1 cellular context compared by ENCODE assay signal in the genomic region with DNA sequence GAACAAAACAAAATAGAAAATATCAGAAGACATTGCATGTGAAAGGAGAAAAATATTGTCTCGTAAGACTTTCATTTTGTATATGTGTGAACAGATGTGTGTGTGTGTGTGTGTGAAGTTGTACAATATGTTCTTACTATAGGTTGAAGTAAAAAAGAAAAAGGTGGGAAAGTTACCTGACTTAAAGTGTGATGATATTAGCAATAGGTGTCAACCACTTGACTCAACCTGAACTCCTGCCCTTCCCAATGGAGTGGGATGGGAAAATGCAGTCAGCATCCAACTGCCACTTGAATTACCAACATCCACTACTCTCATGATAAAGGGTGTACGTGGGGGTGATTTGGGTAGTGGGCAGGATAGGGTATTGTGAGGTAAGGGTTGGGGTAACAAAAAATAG.
TF ChIP-seq lines count a peak whose summit lies in the region.

No MANE protein-coding gene starts in this region.

TF ChIP-seq in GM12878, 131 proteins besides CTCF, POLR2A, EP300 and RAD21 (continued from another document):
- 0 out of 2 replicates have a peak, but pooled peaks have one; percentile 35 for TF ChIP-seq GATAD2B (conservative IDR thresholded peaks at IDR 0.05; ENCODE audit: low read depth)
- no peak for TF ChIP-seq RBBP5 (conservative IDR thresholded peaks at IDR 0.05)
- TF ChIP-seq CHD4 (IDR thresholded peaks at IDR 0.05), result no peak
- no peak for TF ChIP-seq YBX1 (IDR thresholded peaks at IDR 0.05)
- TF ChIP-seq TCF12 (IDR thresholded peaks at IDR 0.05; ENCODE audit: low read depth, low read length), result no peak
- TF ChIP-seq IKZF1 (conservative IDR thresholded peaks at IDR 0.05), result peak; percentile 81; the same call in 1 of the 2 replicates
- no peak for TF ChIP-seq EZH2 (IDR thresholded peaks at IDR 0.05; ENCODE audit: borderline replicate concordance, control insufficient read depth, low read depth, low read length)
- no peak for TF ChIP-seq NFYA (IDR thresholded peaks at IDR 0.05; ENCODE audit: borderline replicate concordance, low read depth, low read length)
- TF ChIP-seq RELA (IDR thresholded peaks at IDR 0.05; ENCODE audit: borderline replicate concordance, partially characterized antibody), result peak; percentile 14
- peak; percentile 57; the same call in 1 of the 2 replicates for TF ChIP-seq MTA2 (IDR thresholded peaks at IDR 0.05; ENCODE audit: low read depth)
- TF ChIP-seq SP1 (IDR thresholded peaks at IDR 0.05; ENCODE audit: low read depth, low read length), result no peak
- TF ChIP-seq NRF1 (conservative IDR thresholded peaks at IDR 0.05; ENCODE audit: low read depth, low read length), result no peak
- no peak for TF ChIP-seq FOS (IDR thresholded peaks at IDR 0.05; ENCODE audit: borderline replicate concordance, extremely low read depth, insufficient read length)
- no peak for TF ChIP-seq EGR1 (IDR thresholded peaks at IDR 0.05; ENCODE audit: borderline replicate concordance in 1 of 2, low read depth in 2 of 2, low read length in 2 of 2)
- TF ChIP-seq MXI1 (IDR thresholded peaks at IDR 0.05; ENCODE audit: low read depth, low read length), result no peak
- TF ChIP-seq SREBF1 (IDR thresholded peaks at IDR 0.05; ENCODE audit: low read length), result no peak
- TF ChIP-seq RELB (IDR thresholded peaks at IDR 0.05; ENCODE audit: low read depth), result peak; percentile 75
- peak; percentile 81 to 89; a peak in 3 of 4 replicates for TF ChIP-seq IKZF2 (IDR thresholded peaks at IDR 0.05)
- TF ChIP-seq NBN (IDR thresholded peaks at IDR 0.05), result peak; percentile 39; the same call in 1 of the 2 replicates
- TF ChIP-seq, protein P1, sequence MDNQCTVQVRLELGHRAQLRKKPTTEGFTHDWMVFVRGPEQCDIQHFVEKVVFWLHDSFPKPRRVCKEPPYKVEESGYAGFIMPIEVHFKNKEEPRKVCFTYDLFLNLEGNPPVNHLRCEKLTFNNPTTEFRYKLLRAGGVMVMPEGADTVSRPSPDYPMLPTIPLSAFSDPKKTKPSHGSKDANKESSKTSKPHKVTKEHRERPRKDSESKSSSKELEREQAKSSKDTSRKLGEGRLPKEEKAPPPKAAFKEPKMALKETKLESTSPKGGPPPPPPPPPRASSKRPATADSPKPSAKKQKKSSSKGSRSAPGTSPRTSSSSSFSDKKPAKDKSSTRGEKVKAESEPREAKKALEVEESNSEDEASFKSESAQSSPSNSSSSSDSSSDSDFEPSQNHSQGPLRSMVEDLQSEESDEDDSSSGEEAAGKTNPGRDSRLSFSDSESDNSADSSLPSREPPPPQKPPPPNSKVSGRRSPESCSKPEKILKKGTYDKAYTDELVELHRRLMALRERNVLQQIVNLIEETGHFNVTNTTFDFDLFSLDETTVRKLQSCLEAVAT (IDR thresholded peaks at IDR 0.05), result 0 out of 2 replicates have a peak, but pooled peaks have one; percentile 25
- TF ChIP-seq NR2F1 (conservative IDR thresholded peaks at IDR 0.05), result peak; percentile 28; the same call in 1 of the 2 replicates
- TF ChIP-seq KAT2A (conservative IDR thresholded peaks at IDR 0.05; ENCODE audit: control insufficient read depth, low read depth, low read length), result no peak
